In genomic region chr3:120160050-120160449, GRCh38 we compare ENCODE assay signal across 10 cellular contexts.
DNase-seq lines count a peak whose midpoint lies in the region; ATAC-seq and TF ChIP-seq lines count a peak whose summit lies in the region.
"Had no signal": no experiment of that assay in that cellular context is flagged by ENCODE, and none has a peak within 500 bp of the region (broad histone marks: within the 10 kb centered on the region; RNA-seq: fewer than 3 reads in every experiment).

No MANE protein-coding gene starts in this region.

- no peaks in the 10 kb centered on the region for H3K27me3 ChIP-seq in naive thymus-derived CD4-positive, alpha-beta T cell (ENCODE audit: control insufficient read depth in 2 of 2, insufficient read depth in 2 of 2, low read length in 2 of 2)

- no peak for ATAC-seq in HG02884 (IDR thresholded peaks at IDR 0.05; ENCODE audit: unreplicated experiment)
- no peak for ATAC-seq in naive thymus-derived CD4-positive, alpha-beta T cell

- H3K36me3 Mint-ChIP-seq in Calu3 (ENCODE audit: insufficient read depth, unreplicated experiment) = peaks cover 22% of the 10 kb centered on the region
- peaks cover 3 to 9% (median 6%) of the 10 kb centered on the region in 5 donors for H3K36me3 Mint-ChIP-seq in naive thymus-derived CD4-positive, alpha-beta T cell

- POLR2A ChIA-PET in naive thymus-derived CD4-positive, alpha-beta T cell (lab: Charles Lee) = no interaction called here

- CTCF ChIA-PET in Calu3 (lab: Charles Lee) = interaction anchor here (0.7 to 2.0 kb wide), 7 partner anchors 9 to 725 kb away, joined by 3 to 17 read pairs (median 4); partner anchors contain the start of gene GSK3B
- CTCF ChIA-PET in naive thymus-derived CD4-positive, alpha-beta T cell (lab: Charles Lee) = interaction anchor here (0.7 kb wide), 1 partner anchor 1750 kb away, joined by 3 read pairs; no protein-coding TSS in a partner anchor

- no peak overlapping the region for H3K4me3 ChIP-seq in naive thymus-derived CD4-positive, alpha-beta T cell (ENCODE audit: low read length)

- intact Hi-C loops in Calu3 (cut with micrococcal nuclease; ENCODE audit: unreplicated experiment) = loop anchor here (5.0 kb wide), 1 partner anchor 63 kb away; no protein-coding TSS in a partner anchor
- intact Hi-C loops in naive thymus-derived CD4-positive, alpha-beta T cell (cut with micrococcal nuclease) = no loop called here

- TF ChIP-seq CTCF in Calu3 (IDR thresholded peaks at IDR 0.05; ENCODE audit: unreplicated experiment) = no peak

- H3K4me1 Mint-ChIP-seq in Calu3 (ENCODE audit: low read depth, unreplicated experiment) = peaks cover 63% of the 10 kb centered on the region
- no peaks in the 10 kb centered on the region for H3K4me1 Mint-ChIP-seq in naive thymus-derived CD4-positive, alpha-beta T cell

- BruUV-seq in Calu3 (replicated peaks; lab: Mats Ljungman, UMichigan) = no TSS peak

- H3K9me3 Mint-ChIP-seq in Calu3 (ENCODE audit: low read depth, unreplicated experiment) = peaks cover 12% of the 10 kb centered on the region
- H3K9me3 Mint-ChIP-seq in naive thymus-derived CD4-positive, alpha-beta T cell = peaks cover 6 to 16% (median 10%) of the 10 kb centered on the region in 11 donors

- H3K36me3 ChIP-seq in naive thymus-derived CD4-positive, alpha-beta T cell (ENCODE audit: control insufficient read depth in 2 of 3, insufficient read depth in 3 of 3, low read length in 3 of 3) = no peaks in the 10 kb centered on the region

- H3K9me3 ChIP-seq in naive thymus-derived CD4-positive, alpha-beta T cell (ENCODE audit: control insufficient read depth in 2 of 3, low read length in 3 of 3) = peaks cover 0 to 7% (median 0%) of the 10 kb centered on the region in 3 experiments

- peak overlapping the region; percentile 90 for H3K27ac Mint-ChIP-seq in Calu3 (ENCODE audit: unreplicated experiment)
- H3K27ac Mint-ChIP-seq in naive thymus-derived CD4-positive, alpha-beta T cell = no peak overlapping the region

- H3K27me3 Mint-ChIP-seq in Calu3 (ENCODE audit: unreplicated experiment) = no peaks in the 10 kb centered on the region
- peaks cover 0 to 17% (median 8%) of the 10 kb centered on the region in 5 donors for H3K27me3 Mint-ChIP-seq in naive thymus-derived CD4-positive, alpha-beta T cell

- DNase-seq in Calu3 (peak; percentile 76), NCI-H2196 treated with DMSO at 0.1 percent for 48 hours (lab: John Stamatoyannopoulos, UW; ENCODE audit: unreplicated experiment) (peak; percentile 27), epithelial cell of prostate (ENCODE audit: low read depth, low spot score) (peak; percentile 95), non-pigmented ciliary epithelial cell (ENCODE audit: low read depth) (peak; percentile 86), NCI-H1694 (lab: John Stamatoyannopoulos, UW) (no peak), activated gamma-delta T cell (lab: John Stamatoyannopoulos, UW) (no peak)
- no peak for DNase-seq in naive thymus-derived CD4-positive, alpha-beta T cell
- DNase-seq: activated CD4-positive, CD25-positive, alpha-beta regulatory T cell treated with anti-CD3 and anti-CD28 coated beads, Interleukin-2, amount 50 U/mL, for 72 hours; GF-D8 had no signal

- H3K4me1 ChIP-seq in naive thymus-derived CD4-positive, alpha-beta T cell (ENCODE audit: control insufficient read depth in 2 of 2, insufficient read depth in 2 of 2, low read length in 2 of 2) = no peaks in the 10 kb centered on the region

- H3K4me3 Mint-ChIP-seq in Calu3 (ENCODE audit: low read depth, unreplicated experiment) = no peak overlapping the region
- no peak overlapping the region for H3K4me3 Mint-ChIP-seq in naive thymus-derived CD4-positive, alpha-beta T cell

- H3K27ac ChIP-seq in epithelial cell of prostate = peak overlapping the region; percentile 99
- no peak overlapping the region for H3K27ac ChIP-seq in naive thymus-derived CD4-positive, alpha-beta T cell (ENCODE audit: low read depth, low read length)

Comparison
In these comparisons a context has a peak if more than half of its experiments do, and no peak if none do; other contexts are left out.
1. DNase-seq: peak in Calu3 (single experiment), NCI-H2196 treated with DMSO at 0.1 percent for 48 hours (single experiment), epithelial cell of prostate (single experiment) and non-pigmented ciliary epithelial cell (single experiment); none in naive thymus-derived CD4-positive, alpha-beta T cell (0 of 9), NCI-H1694 (single experiment) and activated gamma-delta T cell (single experiment).